In the genomic region with DNA sequence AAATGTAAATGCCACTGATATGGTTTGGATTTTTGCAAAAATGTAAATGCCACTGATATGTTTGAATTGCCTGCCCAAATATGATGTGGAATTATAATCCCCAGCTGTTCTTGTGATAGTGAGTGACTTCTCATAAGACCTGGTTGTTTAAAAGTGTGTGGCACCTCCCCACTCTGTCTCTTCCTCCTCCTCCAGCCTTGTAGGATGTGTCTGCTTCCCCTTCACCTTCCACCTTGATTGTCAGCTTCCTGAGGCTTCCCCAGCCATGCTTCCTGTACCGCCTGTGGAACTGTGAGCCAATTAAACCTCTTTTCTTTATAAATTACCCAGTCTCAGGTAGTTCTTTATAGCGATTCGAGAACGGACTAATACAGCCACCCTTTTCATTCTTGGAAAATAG, we compare ENCODE assay signal across 3 cellular contexts.
TF ChIP-seq lines count a peak whose summit lies in the region.

No MANE protein-coding gene starts in this region.

TF ChIP-seq in SK-N-SH, 30 proteins besides CTCF, POLR2A, EP300 and RAD21:
- no peak for TF ChIP-seq TEAD4 (IDR thresholded peaks at IDR 0.05; ENCODE audit: borderline replicate concordance, insufficient read depth)
- TF ChIP-seq MEF2A (IDR thresholded peaks at IDR 0.05; ENCODE audit: borderline replicate concordance, low read depth) = no peak
- no peak for TF ChIP-seq SIN3A (IDR thresholded peaks at IDR 0.05; ENCODE audit: borderline replicate concordance, low read depth, low read length)
- TF ChIP-seq, protein P1, sequence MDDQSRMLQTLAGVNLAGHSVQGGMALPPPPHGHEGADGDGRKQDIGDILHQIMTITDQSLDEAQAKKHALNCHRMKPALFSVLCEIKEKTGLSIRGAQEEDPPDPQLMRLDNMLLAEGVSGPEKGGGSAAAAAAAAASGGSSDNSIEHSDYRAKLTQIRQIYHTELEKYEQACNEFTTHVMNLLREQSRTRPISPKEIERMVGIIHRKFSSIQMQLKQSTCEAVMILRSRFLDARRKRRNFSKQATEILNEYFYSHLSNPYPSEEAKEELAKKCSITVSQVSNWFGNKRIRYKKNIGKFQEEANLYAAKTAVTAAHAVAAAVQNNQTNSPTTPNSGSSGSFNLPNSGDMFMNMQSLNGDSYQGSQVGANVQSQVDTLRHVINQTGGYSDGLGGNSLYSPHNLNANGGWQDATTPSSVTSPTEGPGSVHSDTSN (IDR thresholded peaks at IDR 0.05) = no peak
- TF ChIP-seq RCOR1 (IDR thresholded peaks at IDR 0.05; ENCODE audit: low read length) = no peak
- TF ChIP-seq POLR2AphosphoS5 (IDR thresholded peaks at IDR 0.05; ENCODE audit: low read depth, low read length) = no peak
- TF ChIP-seq, protein P2, sequence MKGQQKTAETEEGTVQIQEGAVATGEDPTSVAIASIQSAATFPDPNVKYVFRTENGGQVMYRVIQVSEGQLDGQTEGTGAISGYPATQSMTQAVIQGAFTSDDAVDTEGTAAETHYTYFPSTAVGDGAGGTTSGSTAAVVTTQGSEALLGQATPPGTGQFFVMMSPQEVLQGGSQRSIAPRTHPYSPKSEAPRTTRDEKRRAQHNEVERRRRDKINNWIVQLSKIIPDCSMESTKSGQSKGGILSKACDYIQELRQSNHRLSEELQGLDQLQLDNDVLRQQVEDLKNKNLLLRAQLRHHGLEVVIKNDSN (IDR thresholded peaks at IDR 0.05; ENCODE audit: borderline replicate concordance, low read depth) = no peak
- no peak for TF ChIP-seq EZH2phosphoT487 (IDR thresholded peaks at IDR 0.05; ENCODE audit: borderline replicate concordance, low read depth)
- TF ChIP-seq, protein P3, sequence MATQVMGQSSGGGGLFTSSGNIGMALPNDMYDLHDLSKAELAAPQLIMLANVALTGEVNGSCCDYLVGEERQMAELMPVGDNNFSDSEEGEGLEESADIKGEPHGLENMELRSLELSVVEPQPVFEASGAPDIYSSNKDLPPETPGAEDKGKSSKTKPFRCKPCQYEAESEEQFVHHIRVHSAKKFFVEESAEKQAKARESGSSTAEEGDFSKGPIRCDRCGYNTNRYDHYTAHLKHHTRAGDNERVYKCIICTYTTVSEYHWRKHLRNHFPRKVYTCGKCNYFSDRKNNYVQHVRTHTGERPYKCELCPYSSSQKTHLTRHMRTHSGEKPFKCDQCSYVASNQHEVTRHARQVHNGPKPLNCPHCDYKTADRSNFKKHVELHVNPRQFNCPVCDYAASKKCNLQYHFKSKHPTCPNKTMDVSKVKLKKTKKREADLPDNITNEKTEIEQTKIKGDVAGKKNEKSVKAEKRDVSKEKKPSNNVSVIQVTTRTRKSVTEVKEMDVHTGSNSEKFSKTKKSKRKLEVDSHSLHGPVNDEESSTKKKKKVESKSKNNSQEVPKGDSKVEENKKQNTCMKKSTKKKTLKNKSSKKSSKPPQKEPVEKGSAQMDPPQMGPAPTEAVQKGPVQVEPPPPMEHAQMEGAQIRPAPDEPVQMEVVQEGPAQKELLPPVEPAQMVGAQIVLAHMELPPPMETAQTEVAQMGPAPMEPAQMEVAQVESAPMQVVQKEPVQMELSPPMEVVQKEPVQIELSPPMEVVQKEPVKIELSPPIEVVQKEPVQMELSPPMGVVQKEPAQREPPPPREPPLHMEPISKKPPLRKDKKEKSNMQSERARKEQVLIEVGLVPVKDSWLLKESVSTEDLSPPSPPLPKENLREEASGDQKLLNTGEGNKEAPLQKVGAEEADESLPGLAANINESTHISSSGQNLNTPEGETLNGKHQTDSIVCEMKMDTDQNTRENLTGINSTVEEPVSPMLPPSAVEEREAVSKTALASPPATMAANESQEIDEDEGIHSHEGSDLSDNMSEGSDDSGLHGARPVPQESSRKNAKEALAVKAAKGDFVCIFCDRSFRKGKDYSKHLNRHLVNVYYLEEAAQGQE (IDR thresholded peaks at IDR 0.05; ENCODE audit: low read depth, low read length) = no peak
- TF ChIP-seq ELF1 (IDR thresholded peaks at IDR 0.05) = no peak
- TF ChIP-seq GATA2 (CRISPR knock-in tag; IDR thresholded peaks at IDR 0.05) = no peak
- TF ChIP-seq JUND (IDR thresholded peaks at IDR 0.05) = no peak
- TF ChIP-seq FOXM1 (IDR thresholded peaks at IDR 0.05; ENCODE audit: low read depth) = no peak
- TF ChIP-seq FOXJ3 (CRISPR knock-in tag; IDR thresholded peaks at IDR 0.05) = no peak
TF ChIP-seq in SK-N-SH: peak in this region for 0.

TF ChIP-seq in SK-N-SH treated with all-trans-retinoic acid at 6 μM for 48 hours, 23 proteins besides CTCF, POLR2A, EP300 and RAD21:
- no peak for TF ChIP-seq ISL1 (CRISPR knock-in tag; IDR thresholded peaks at IDR 0.05)
- TF ChIP-seq, protein P4, sequence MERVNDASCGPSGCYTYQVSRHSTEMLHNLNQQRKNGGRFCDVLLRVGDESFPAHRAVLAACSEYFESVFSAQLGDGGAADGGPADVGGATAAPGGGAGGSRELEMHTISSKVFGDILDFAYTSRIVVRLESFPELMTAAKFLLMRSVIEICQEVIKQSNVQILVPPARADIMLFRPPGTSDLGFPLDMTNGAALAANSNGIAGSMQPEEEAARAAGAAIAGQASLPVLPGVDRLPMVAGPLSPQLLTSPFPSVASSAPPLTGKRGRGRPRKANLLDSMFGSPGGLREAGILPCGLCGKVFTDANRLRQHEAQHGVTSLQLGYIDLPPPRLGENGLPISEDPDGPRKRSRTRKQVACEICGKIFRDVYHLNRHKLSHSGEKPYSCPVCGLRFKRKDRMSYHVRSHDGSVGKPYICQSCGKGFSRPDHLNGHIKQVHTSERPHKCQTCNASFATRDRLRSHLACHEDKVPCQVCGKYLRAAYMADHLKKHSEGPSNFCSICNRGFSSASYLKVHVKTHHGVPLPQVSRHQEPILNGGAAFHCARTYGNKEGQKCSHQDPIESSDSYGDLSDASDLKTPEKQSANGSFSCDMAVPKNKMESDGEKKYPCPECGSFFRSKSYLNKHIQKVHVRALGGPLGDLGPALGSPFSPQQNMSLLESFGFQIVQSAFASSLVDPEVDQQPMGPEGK (CRISPR knock-in tag; IDR thresholded peaks at IDR 0.05; ENCODE audit: borderline replicate concordance) = no peak
- no peak for TF ChIP-seq ZNF565 (CRISPR knock-in tag; conservative IDR thresholded peaks at IDR 0.05; ENCODE audit: low read depth)
- TF ChIP-seq TOX (CRISPR knock-in tag; IDR thresholded peaks at IDR 0.05; ENCODE audit: borderline replicate concordance) = no peak
- TF ChIP-seq ZC3H10 (CRISPR knock-in tag; IDR thresholded peaks at IDR 0.05) = no peak
- no peak for TF ChIP-seq SNAI2 (CRISPR knock-in tag; IDR thresholded peaks at IDR 0.05)
- TF ChIP-seq ESRRG (CRISPR knock-in tag; IDR thresholded peaks at IDR 0.05) = no peak
- TF ChIP-seq ZFP30 (CRISPR knock-in tag; IDR thresholded peaks at IDR 0.05) = no peak

TF ChIP-seq in GM23338, 12 proteins besides CTCF, POLR2A, EP300 and RAD21:
- TF ChIP-seq STAT1 (IDR thresholded peaks at IDR 0.05; ENCODE audit: unreplicated experiment) = no peak
- TF ChIP-seq NANOG (IDR thresholded peaks at IDR 0.05; ENCODE audit: borderline replicate concordance) = no peak
- TF ChIP-seq JUNB (IDR thresholded peaks at IDR 0.05; ENCODE audit: unreplicated experiment) = no peak
- TF ChIP-seq, protein P5, sequence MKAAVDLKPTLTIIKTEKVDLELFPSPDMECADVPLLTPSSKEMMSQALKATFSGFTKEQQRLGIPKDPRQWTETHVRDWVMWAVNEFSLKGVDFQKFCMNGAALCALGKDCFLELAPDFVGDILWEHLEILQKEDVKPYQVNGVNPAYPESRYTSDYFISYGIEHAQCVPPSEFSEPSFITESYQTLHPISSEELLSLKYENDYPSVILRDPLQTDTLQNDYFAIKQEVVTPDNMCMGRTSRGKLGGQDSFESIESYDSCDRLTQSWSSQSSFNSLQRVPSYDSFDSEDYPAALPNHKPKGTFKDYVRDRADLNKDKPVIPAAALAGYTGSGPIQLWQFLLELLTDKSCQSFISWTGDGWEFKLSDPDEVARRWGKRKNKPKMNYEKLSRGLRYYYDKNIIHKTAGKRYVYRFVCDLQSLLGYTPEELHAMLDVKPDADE (IDR thresholded peaks at IDR 0.05) = no peak
- no peak for TF ChIP-seq POLR2AphosphoS5 (IDR thresholded peaks at IDR 0.05; ENCODE audit: low read depth)
- TF ChIP-seq EZH2phosphoT487 (IDR thresholded peaks at IDR 0.05; ENCODE audit: unreplicated experiment) = no peak
- TF ChIP-seq, protein P6, sequence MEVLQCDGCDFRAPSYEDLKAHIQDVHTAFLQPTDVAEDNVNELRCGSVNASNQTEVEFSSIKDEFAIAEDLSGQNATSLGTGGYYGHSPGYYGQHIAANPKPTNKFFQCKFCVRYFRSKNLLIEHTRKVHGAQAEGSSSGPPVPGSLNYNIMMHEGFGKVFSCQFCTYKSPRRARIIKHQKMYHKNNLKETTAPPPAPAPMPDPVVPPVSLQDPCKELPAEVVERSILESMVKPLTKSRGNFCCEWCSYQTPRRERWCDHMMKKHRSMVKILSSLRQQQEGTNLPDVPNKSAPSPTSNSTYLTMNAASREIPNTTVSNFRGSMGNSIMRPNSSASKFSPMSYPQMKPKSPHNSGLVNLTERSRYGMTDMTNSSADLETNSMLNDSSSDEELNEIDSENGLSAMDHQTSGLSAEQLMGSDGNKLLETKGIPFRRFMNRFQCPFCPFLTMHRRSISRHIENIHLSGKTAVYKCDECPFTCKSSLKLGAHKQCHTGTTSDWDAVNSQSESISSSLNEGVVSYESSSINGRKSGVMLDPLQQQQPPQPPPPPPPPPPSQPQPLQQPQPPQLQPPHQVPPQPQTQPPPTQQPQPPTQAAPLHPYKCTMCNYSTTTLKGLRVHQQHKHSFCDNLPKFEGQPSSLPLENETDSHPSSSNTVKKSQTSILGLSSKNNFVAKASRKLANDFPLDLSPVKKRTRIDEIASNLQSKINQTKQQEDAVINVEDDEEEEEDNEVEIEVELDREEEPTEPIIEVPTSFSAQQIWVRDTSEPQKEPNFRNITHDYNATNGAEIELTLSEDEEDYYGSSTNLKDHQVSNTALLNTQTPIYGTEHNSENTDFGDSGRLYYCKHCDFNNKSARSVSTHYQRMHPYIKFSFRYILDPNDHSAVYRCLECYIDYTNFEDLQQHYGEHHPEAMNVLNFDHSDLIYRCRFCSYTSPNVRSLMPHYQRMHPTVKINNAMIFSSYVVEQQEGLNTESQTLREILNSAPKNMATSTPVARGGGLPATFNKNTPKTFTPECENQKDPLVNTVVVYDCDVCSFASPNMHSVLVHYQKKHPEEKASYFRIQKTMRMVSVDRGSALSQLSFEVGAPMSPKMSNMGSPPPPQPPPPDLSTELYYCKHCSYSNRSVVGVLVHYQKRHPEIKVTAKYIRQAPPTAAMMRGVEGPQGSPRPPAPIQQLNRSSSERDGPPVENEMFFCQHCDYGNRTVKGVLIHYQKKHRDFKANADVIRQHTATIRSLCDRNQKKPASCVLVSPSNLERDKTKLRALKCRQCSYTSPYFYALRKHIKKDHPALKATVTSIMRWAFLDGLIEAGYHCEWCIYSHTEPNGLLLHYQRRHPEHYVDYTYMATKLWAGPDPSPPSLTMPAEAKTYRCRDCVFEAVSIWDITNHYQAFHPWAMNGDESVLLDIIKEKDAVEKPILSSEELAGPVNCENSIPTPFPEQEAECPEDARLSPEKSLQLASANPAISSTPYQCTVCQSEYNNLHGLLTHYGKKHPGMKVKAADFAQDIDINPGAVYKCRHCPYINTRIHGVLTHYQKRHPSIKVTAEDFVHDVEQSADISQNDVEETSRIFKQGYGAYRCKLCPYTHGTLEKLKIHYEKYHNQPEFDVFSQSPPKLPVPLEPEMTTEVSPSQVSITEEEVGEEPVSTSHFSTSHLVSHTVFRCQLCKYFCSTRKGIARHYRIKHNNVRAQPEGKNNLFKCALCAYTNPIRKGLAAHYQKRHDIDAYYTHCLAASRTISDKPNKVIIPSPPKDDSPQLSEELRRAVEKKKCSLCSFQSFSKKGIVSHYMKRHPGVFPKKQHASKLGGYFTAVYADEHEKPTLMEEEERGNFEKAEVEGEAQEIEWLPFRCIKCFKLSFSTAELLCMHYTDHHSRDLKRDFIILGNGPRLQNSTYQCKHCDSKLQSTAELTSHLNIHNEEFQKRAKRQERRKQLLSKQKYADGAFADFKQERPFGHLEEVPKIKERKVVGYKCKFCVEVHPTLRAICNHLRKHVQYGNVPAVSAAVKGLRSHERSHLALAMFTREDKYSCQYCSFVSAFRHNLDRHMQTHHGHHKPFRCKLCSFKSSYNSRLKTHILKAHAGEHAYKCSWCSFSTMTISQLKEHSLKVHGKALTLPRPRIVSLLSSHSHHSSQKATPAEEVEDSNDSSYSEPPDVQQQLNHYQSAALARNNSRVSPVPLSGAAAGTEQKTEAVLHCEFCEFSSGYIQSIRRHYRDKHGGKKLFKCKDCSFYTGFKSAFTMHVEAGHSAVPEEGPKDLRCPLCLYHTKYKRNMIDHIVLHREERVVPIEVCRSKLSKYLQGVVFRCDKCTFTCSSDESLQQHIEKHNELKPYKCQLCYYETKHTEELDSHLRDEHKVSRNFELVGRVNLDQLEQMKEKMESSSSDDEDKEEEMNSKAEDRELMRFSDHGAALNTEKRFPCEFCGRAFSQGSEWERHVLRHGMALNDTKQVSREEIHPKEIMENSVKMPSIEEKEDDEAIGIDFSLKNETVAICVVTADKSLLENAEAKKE (CRISPR knock-in tag; IDR thresholded peaks at IDR 0.05) = no peak
- TF ChIP-seq CREB1 (CRISPR knock-in tag; IDR thresholded peaks at IDR 0.05; ENCODE audit: low read depth) = no peak
